In the genomic region with DNA sequence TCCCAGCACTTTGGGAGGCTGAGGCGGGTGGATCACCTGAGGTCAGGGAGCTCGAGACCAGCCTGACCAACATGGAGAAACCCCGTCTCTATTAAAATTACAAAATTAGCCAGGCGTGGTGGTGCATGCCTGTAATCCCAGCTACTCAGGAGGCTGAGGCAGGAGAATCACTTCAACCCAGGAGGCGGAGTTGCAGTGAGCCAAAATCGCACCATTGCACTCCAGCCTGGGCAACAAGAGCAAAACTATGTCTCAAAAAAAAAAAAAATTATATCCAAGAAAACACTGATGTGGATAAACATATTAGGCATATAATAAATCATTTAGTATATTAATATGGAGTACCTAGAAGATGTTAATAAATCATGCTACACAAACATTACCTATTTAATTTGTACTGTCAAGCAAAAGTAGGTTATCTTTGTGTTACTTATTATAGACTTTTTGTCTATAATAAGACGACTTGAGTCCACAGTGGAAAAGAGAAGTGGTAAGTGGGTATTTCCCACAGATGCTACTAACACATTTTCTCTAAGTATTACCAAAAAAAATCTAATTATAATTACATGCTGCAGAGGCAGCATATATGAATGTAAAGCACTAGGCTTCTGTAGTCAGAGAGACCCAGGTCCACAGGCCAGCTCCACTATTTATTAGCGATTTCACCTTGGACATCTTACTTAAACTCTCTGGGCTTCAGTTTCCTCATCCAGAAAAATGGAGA, we compare ENCODE assay signal across 11 cellular contexts. TPM values are rescaled to one million over a fixed set of nuclear protein-coding genes. Genes with fewer than 3 reads are reported as not detected.
DNase-seq lines count a peak whose midpoint lies in the region; ATAC-seq and TF ChIP-seq lines count a peak whose summit lies in the region.
"Had no signal": no experiment of that assay in that cellular context is flagged by ENCODE, and none has a peak within 500 bp of the region (broad histone marks: within the 10 kb centered on the region; RNA-seq: fewer than 3 reads in every experiment).

No MANE protein-coding gene starts in this region.

- peaks cover 94% of the 10 kb centered on the region for H3K79me2 ChIP-seq in DOHH2 (ENCODE audit: control insufficient read depth, low read length)

- peak overlapping the region; percentile 66 for H3K4me3 ChIP-seq in DOHH2 (ENCODE audit: low read length)
- H3K4me3 ChIP-seq in neutrophil (ENCODE audit: low read depth in 1 of 2, low read length in 1 of 2), result no peak overlapping the region

- no peak for TF ChIP-seq CTCF in DOHH2 (IDR thresholded peaks at IDR 0.05; ENCODE audit: low read depth, low read length, poor library complexity, severe bottlenecking)
- TF ChIP-seq CTCF in HFFc6 (IDR thresholded peaks at IDR 0.05), result no peak
- no peak for TF ChIP-seq CTCF in neutrophil (IDR thresholded peaks at IDR 0.05)

- H4K20me1 ChIP-seq in DOHH2 (ENCODE audit: control insufficient read depth, insufficient read depth, low read depth, low read length), result no peaks in the 10 kb centered on the region

- H3K27me3 ChIP-seq in DOHH2 (ENCODE audit: control insufficient read depth, low read length) (no peaks in the 10 kb centered on the region), neutrophil (no peaks in the 10 kb centered on the region)

- no peaks in the 10 kb centered on the region; the same call in 1 of the 2 replicates for H3K27me3 Mint-ChIP-seq in HFFc6 (ENCODE audit: insufficient read depth)
- peaks cover 1% of the 10 kb centered on the region for H3K27me3 Mint-ChIP-seq in T-helper 2 cell treated with Interferon-gamma antibody and Interleukin-4, amounts not matched to agents 5 μg/mL and 100 μg/mL, for 36 hours (ENCODE audit: low read depth)
- no peaks in the 10 kb centered on the region for H3K27me3 Mint-ChIP-seq in naive thymus-derived CD8-positive, alpha-beta T cell

- peak overlapping the region; percentile 91 for H3K4me2 ChIP-seq in DOHH2 (ENCODE audit: low read length)

- H3K4me1 Mint-ChIP-seq in HFFc6 (ENCODE audit: low read depth), result peaks cover 74% of the 10 kb centered on the region
- H3K4me1 Mint-ChIP-seq in T-helper 2 cell treated with Interferon-gamma antibody and Interleukin-4, amounts not matched to agents 5 μg/mL and 100 μg/mL, for 36 hours (ENCODE audit: low read depth), result no peaks in the 10 kb centered on the region
- peaks cover 0 to 42% (median 3%) of the 10 kb centered on the region in 4 donors for H3K4me1 Mint-ChIP-seq in naive thymus-derived CD8-positive, alpha-beta T cell

- POLR2A ChIA-PET in naive thymus-derived CD8-positive, alpha-beta T cell (lab: Charles Lee), result no interaction called here

- H3K4me1 ChIP-seq in DOHH2 (ENCODE audit: control insufficient read depth, low read length) (peaks cover 71% of the 10 kb centered on the region), neutrophil (ENCODE audit: control insufficient read depth in 1 of 2, insufficient read depth in 1 of 2, low read depth in 1 of 2, low read length in 1 of 2) (peaks cover 19 to 23% of the 10 kb centered on the region in 2 experiments)

- no peaks in the 10 kb centered on the region for H3K9me3 Mint-ChIP-seq in HFFc6
- no peaks in the 10 kb centered on the region for H3K9me3 Mint-ChIP-seq in T-helper 2 cell treated with Interferon-gamma antibody and Interleukin-4, amounts not matched to agents 5 μg/mL and 100 μg/mL, for 36 hours
- no peaks in the 10 kb centered on the region for H3K9me3 Mint-ChIP-seq in naive thymus-derived CD8-positive, alpha-beta T cell

- peaks cover 41% of the 10 kb centered on the region for H3K36me3 Mint-ChIP-seq in HFFc6 (ENCODE audit: low read depth)
- no peaks in the 10 kb centered on the region for H3K36me3 Mint-ChIP-seq in T-helper 2 cell treated with Interferon-gamma antibody and Interleukin-4, amounts not matched to agents 5 μg/mL and 100 μg/mL, for 36 hours (ENCODE audit: low read depth)
- peaks cover 0 to 15% (median 7%) of the 10 kb centered on the region in 3 donors for H3K36me3 Mint-ChIP-seq in naive thymus-derived CD8-positive, alpha-beta T cell

- no peaks in the 10 kb centered on the region for H3K9me3 ChIP-seq in DOHH2 (ENCODE audit: control insufficient read depth, insufficient read depth, low read length)
- no peaks in the 10 kb centered on the region for H3K9me3 ChIP-seq in neutrophil

- DNase-seq in HFFc6, result no peak
- no peak for DNase-seq in putamen (ENCODE audit: low spot score)
- DNase-seq in T-helper 2 cell treated with Interferon-gamma antibody and Interleukin-4, amounts not matched to agents 5 μg/mL and 100 μg/mL, for 36 hours (ENCODE audit: low spot score), result no peak
- no peak for DNase-seq in naive thymus-derived CD8-positive, alpha-beta T cell
- DNase-seq: activated naive CD4-positive, alpha-beta T cell treated with anti-CD3 and anti-CD28 coated beads, Interleukin-2, amount 50 U/mL, for 16 hours; cerebellar nuclear complex; NCI-H2081 had no signal

- H3K27ac ChIP-seq in DOHH2 (ENCODE audit: low read depth, low read length) (peak overlapping the region; percentile 97), neutrophil (peak overlapping the region; percentile 73)

- ATAC-seq in GM19397 (IDR thresholded peaks at IDR 0.05; ENCODE audit: unreplicated experiment), result no peak
- ATAC-seq in naive thymus-derived CD8-positive, alpha-beta T cell, result no peak

- TF ChIP-seq POLR2A in Raji (IDR thresholded peaks at IDR 0.05; ENCODE audit: insufficient read depth, low read depth, low read length), result 0 out of 2 replicates have a peak, but pooled peaks have one; percentile 19

- H3F3A ChIP-seq in DOHH2 (ENCODE audit: control insufficient read depth, insufficient read depth), result peaks cover 26% of the 10 kb centered on the region

- peak overlapping the region; percentile 78 for H3K4me3 Mint-ChIP-seq in HFFc6
- no peak overlapping the region for H3K4me3 Mint-ChIP-seq in T-helper 2 cell treated with Interferon-gamma antibody and Interleukin-4, amounts not matched to agents 5 μg/mL and 100 μg/mL, for 36 hours
- no peak overlapping the region for H3K4me3 Mint-ChIP-seq in naive thymus-derived CD8-positive, alpha-beta T cell

- no peaks in the 10 kb centered on the region for H3K9me2 ChIP-seq in DOHH2 (replicated peaks; ENCODE audit: control insufficient read depth, low read length)

- peak overlapping the region; percentile 95 for H3K27ac Mint-ChIP-seq in HFFc6
- H3K27ac Mint-ChIP-seq in T-helper 2 cell treated with Interferon-gamma antibody and Interleukin-4, amounts not matched to agents 5 μg/mL and 100 μg/mL, for 36 hours, result no peak overlapping the region
- H3K27ac Mint-ChIP-seq in naive thymus-derived CD8-positive, alpha-beta T cell, result no peak overlapping the region

- H3K36me3 ChIP-seq in DOHH2 (ENCODE audit: control insufficient read depth, low read length), result peaks cover 51% of the 10 kb centered on the region
- peaks cover 7% of the 10 kb centered on the region for H3K36me3 ChIP-seq in neutrophil

RNA-seq across cellular contexts. Expression of gene DNMBP, which starts 34.5 kb away (rescaled TPM):
- total RNA-seq in HFFc6 (2021; fragmentation: NEBNext Ultra II Directional; extraction: Animal tissue kit (Norgen Biotek cat#: 25700)), result 10 to 100 TPM; 24.9 to 44.7 (median 28.6) TPM
- total RNA-seq in naive thymus-derived CD8-positive, alpha-beta T cell, result 1 to 10 TPM; 5.8 to 6.5 TPM
- 1 to 10 TPM in 2 of 3 donors, under 1 TPM in 1; 0.59 to 1.6 (median 1.1) TPM for polyA plus RNA-seq in naive thymus-derived CD8-positive, alpha-beta T cell
